In genomic region chr3:54202651-54203248, GRCh38 we compare ENCODE assay signal across 23 cellular contexts.
DNase-seq lines count a peak whose midpoint lies in the region; ATAC-seq and TF ChIP-seq lines count a peak whose summit lies in the region.
"Had no signal": no experiment of that assay in that cellular context is flagged by ENCODE, and none has a peak within 500 bp of the region (broad histone marks: within the 10 kb centered on the region; RNA-seq: fewer than 3 reads in every experiment).

No MANE protein-coding gene starts in this region.

- DNase-seq in Right ventricle myocardium superior (no peak), left ventricle myocardium inferior (no peak), heart left ventricle (no peak), left cardiac atrium (no peak), islet precursor cell (peak; percentile 11)
- DNase-seq in activated CD8-positive, alpha-beta T cell treated with anti-CD3 and anti-CD28 coated beads for 36 hours: no peak
- DNase-seq: 8988T; ACHN; AML-193; BE2C; Calu3; CD4-positive, alpha-beta memory T cell; COR-L47; DMS53; DMS79 treated with DMSO at 0.1 percent for 48 hours; GF-D8; GOT3; HFFc6 had no signal

- intact Hi-C loops in Right ventricle myocardium superior (cut with DNase I) (no loop called here), left ventricle myocardium inferior (cut with micrococcal nuclease) (no loop called here), heart left ventricle (cut with DNase I) (no loop called here), left cardiac atrium (cut with DNase I) (no loop called here)
- intact Hi-C loops in activated CD8-positive, alpha-beta T cell treated with anti-CD3 and anti-CD28 coated beads for 36 hours (cut with micrococcal nuclease): no loop called here

- TF ChIP-seq CTCF in left ventricle myocardium inferior (IDR thresholded peaks at IDR 0.05; ENCODE audit: borderline replicate concordance): no peak
- no peak for TF ChIP-seq CTCF in heart left ventricle (IDR thresholded peaks at IDR 0.05)
- TF ChIP-seq CTCF in activated CD8-positive, alpha-beta T cell treated with anti-CD3 and anti-CD28 coated beads for 36 hours (IDR thresholded peaks at IDR 0.05): no peak

- peak; percentile 51 for ATAC-seq in Right ventricle myocardium superior (ENCODE audit: poor library complexity)
- ATAC-seq in heart left ventricle: peak; percentile 32 to 59 (median 49)
- ATAC-seq in left cardiac atrium: peak; percentile 45 to 58
- no peak for ATAC-seq in HG03460 (IDR thresholded peaks at IDR 0.05; ENCODE audit: unreplicated experiment)
- ATAC-seq in activated CD8-positive, alpha-beta T cell treated with anti-CD3 and anti-CD28 coated beads for 36 hours: no peak
- ATAC-seq in HG03045 (IDR thresholded peaks at IDR 0.05; ENCODE audit: unreplicated experiment): no peak
- ATAC-seq: A549 had no signal

- no peak overlapping the region for H3K27ac Mint-ChIP-seq in activated CD8-positive, alpha-beta T cell treated with anti-CD3 and anti-CD28 coated beads for 36 hours
- H3K27ac Mint-ChIP-seq: CD4-positive, alpha-beta memory T cell; HFFc6 had no signal

- no peaks in the 10 kb centered on the region for H3K36me3 Mint-ChIP-seq in activated CD8-positive, alpha-beta T cell treated with anti-CD3 and anti-CD28 coated beads for 36 hours (ENCODE audit: low read depth)
- H3K36me3 Mint-ChIP-seq: CD4-positive, alpha-beta memory T cell had no signal

- CTCF ChIA-PET in activated CD8-positive, alpha-beta T cell treated with anti-CD3 and anti-CD28 coated beads for 36 hours (lab: Charles Lee): no interaction called here

- 29 to 44% (median 31%) methylated on average over 5 of the region's 5 CpGs for WGBS in heart left ventricle, 4 donors

- H3K27ac ChIP-seq in left ventricle myocardium inferior (replicated peaks) (no peak overlapping the region), heart left ventricle (no peak overlapping the region)
- H3K27ac ChIP-seq: A549; BLaER1 treated with 17β-estradiol and CSF1 and Interleukin-3, amounts not matched to agents 10 nM and 100 nM had no signal

- H3K9me3 ChIP-seq in left ventricle myocardium inferior (replicated peaks) (no peaks in the 10 kb centered on the region), heart left ventricle (no peaks in the 10 kb centered on the region)
- H3K9me3 ChIP-seq: A549; BE2C; BLaER1 treated with 17β-estradiol and CSF1 and Interleukin-3, amounts not matched to agents 10 nM and 100 nM; HAP-1 had no signal

- H3K4me1 Mint-ChIP-seq in activated CD8-positive, alpha-beta T cell treated with anti-CD3 and anti-CD28 coated beads for 36 hours (ENCODE audit: low read depth): no peaks in the 10 kb centered on the region
- H3K4me1 Mint-ChIP-seq: CD4-positive, alpha-beta memory T cell had no signal

- POLR2A ChIA-PET in activated CD8-positive, alpha-beta T cell treated with anti-CD3 and anti-CD28 coated beads for 36 hours (lab: Charles Lee): no interaction called here

- no peak for TF ChIP-seq POLR2A in heart left ventricle (IDR thresholded peaks at IDR 0.05)

- H3K4me1 ChIP-seq in left ventricle myocardium inferior (peaks cover 20% of the 10 kb centered on the region), heart left ventricle (peaks cover 0 to 16% (median 0%) of the 10 kb centered on the region in 12 donors)
- H3K4me1 ChIP-seq: A549, HAP-1 had no signal

- no peaks in the 10 kb centered on the region for H3K27me3 Mint-ChIP-seq in activated CD8-positive, alpha-beta T cell treated with anti-CD3 and anti-CD28 coated beads for 36 hours

- H3K9me3 Mint-ChIP-seq in activated CD8-positive, alpha-beta T cell treated with anti-CD3 and anti-CD28 coated beads for 36 hours: no peaks in the 10 kb centered on the region

- H3K4me3 ChIP-seq in left ventricle myocardium inferior (no peak overlapping the region), heart left ventricle (no peak overlapping the region)
- H3K4me3 ChIP-seq: A549; BLaER1 treated with 17β-estradiol and CSF1 and Interleukin-3, amounts not matched to agents 10 nM and 100 nM; HAP-1 had no signal

- no peak overlapping the region for H3K4me3 Mint-ChIP-seq in activated CD8-positive, alpha-beta T cell treated with anti-CD3 and anti-CD28 coated beads for 36 hours
- H3K4me3 Mint-ChIP-seq: CD4-positive, alpha-beta memory T cell; HFFc6 had no signal

- H3K36me3 ChIP-seq in left ventricle myocardium inferior (no peaks in the 10 kb centered on the region), heart left ventricle (no peaks in the 10 kb centered on the region)
- H3K36me3 ChIP-seq: BE2C; BLaER1 treated with 17β-estradiol and CSF1 and Interleukin-3, amounts not matched to agents 10 nM and 100 nM; HAP-1 had no signal

- H3K27me3 ChIP-seq in left ventricle myocardium inferior (ENCODE audit: low read depth) (no peaks in the 10 kb centered on the region), heart left ventricle (no peaks in the 10 kb centered on the region)
- H3K27me3 ChIP-seq: BE2C; BLaER1 treated with 17β-estradiol and CSF1 and Interleukin-3, amounts not matched to agents 10 nM and 100 nM had no signal

Comparison
In these comparisons a context has a peak if more than half of its experiments do, and no peak if none do; other contexts are left out.
1. ATAC-seq: peak in Right ventricle myocardium superior (single experiment), heart left ventricle (4 of 4) and left cardiac atrium (2 of 2); none in HG03460 (single experiment), activated CD8-positive, alpha-beta T cell treated with anti-CD3 and anti-CD28 coated beads for 36 hours (single experiment) and HG03045 (single experiment).